Comparison of ENCODE assay signal across 15 cellular contexts in the genomic region with DNA sequence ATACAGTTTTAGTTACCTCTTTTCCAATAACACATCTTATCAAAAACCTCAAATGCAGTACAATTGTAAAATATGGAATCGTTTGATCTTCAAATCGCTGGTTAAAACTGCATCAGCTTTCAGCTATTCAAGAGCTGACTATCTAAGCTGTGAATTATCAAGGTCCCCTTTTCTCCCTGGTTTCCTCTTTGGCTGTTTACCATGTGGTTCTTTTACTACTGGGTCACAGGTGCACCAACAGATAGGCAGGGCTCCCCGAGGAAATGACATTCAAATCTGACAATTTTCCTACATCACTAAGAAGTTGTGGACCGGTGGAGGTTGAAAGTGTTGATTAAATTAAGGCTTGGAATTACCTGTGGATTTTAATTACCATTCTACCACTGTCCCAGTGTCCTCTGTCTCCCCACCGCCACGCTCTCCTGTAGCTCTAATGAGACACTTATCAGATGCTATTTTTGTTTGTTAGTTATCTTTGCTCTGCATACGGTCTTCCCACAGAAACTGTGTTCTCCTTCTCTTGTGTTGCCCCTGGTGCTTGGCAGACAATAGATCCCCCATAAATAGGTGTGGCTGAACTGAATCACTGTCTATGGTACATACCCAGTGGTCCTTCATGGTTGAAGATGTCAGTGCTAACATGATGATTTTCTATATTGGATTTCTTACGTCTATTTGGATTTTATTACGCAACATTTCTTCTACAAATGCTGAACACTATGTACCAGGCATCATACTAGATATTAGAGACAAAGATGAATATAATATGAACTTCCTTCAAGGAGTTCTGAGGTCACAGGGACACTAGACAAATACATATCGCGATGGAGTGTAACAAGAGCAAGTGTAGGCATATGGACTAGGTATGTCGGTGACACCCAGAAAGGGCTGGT.
"Had no signal": no experiment of that assay in that cellular context is flagged by ENCODE, and none has a peak within 500 bp of the region (broad histone marks: within the 10 kb centered on the region; RNA-seq: fewer than 3 reads in every experiment).

No MANE protein-coding gene starts in this region.

- H3K27ac Mint-ChIP-seq: activated naive CD8-positive, alpha-beta T cell treated with anti-CD3 and anti-CD28 coated beads, Interleukin-2, amount 50 U/mL, for 24 hours had no signal

- H3K27me3 ChIP-seq: dorsolateral prefrontal cortex, ovary, testis had no signal

- H3K4me3 Mint-ChIP-seq: activated naive CD8-positive, alpha-beta T cell treated with anti-CD3 and anti-CD28 coated beads, Interleukin-2, amount 50 U/mL, for 24 hours; neural crest cell; stimulated activated naive CD8-positive, alpha-beta T cell treated with anti-CD3 and anti-CD28 coated beads, Interleukin-15, amount 100 ng/mL, for 72 hours had no signal

- H3K4me1 ChIP-seq: foreskin keratinocyte had no signal

- DNase-seq: activated CD4-positive, alpha-beta T cell treated with anti-CD3 and anti-CD28 coated beads for 4 hours; activated effector memory CD4-positive, alpha-beta T cell treated with anti-CD3 and anti-CD28 coated beads, Interleukin-2, amount 50 U/mL, for 16 hours; activated naive CD8-positive, alpha-beta T cell treated with anti-CD3 and anti-CD28 coated beads, Interleukin-2, amount 50 U/mL, for 24 hours; dorsolateral prefrontal cortex; foreskin keratinocyte; head of caudate nucleus; left ventricle myocardium superior; ovary; stimulated activated CD4-positive, alpha-beta T cell treated with anti-CD3 and anti-CD28 coated beads, Interleukin-4, amount 100 ng/mL, for 1 hour; stimulated activated CD8-positive, alpha-beta memory T cell treated with anti-CD3 and anti-CD28 coated beads, Interleukin-4, amount 100 ng/mL, for 48 hours; stimulated activated naive CD8-positive, alpha-beta T cell treated with anti-CD3 and anti-CD28 coated beads, Interleukin-15, amount 100 ng/mL, for 72 hours; testis; WERI-Rb-1 had no signal

- H3K27me3 Mint-ChIP-seq: activated naive CD8-positive, alpha-beta T cell treated with anti-CD3 and anti-CD28 coated beads, Interleukin-2, amount 50 U/mL, for 24 hours; stimulated activated naive CD8-positive, alpha-beta T cell treated with anti-CD3 and anti-CD28 coated beads, Interleukin-15, amount 100 ng/mL, for 72 hours had no signal

- H3K4me3 ChIP-seq: dorsolateral prefrontal cortex, ovary, testis had no signal

- H3K27ac ChIP-seq: dorsolateral prefrontal cortex, foreskin keratinocyte, ovary, testis, WERI-Rb-1 had no signal

- FAIRE-seq: astrocyte had no signal

- H3K36me3 ChIP-seq: ovary, WERI-Rb-1 had no signal

- H3K4me1 Mint-ChIP-seq: neural crest cell had no signal

- H3K9me3 ChIP-seq: ovary, testis had no signal

- ATAC-seq: activated naive CD8-positive, alpha-beta T cell treated with anti-CD3 and anti-CD28 coated beads, Interleukin-2, amount 50 U/mL, for 24 hours; foreskin keratinocyte; left ventricle myocardium superior; stimulated activated naive CD8-positive, alpha-beta T cell treated with anti-CD3 and anti-CD28 coated beads, Interleukin-15, amount 100 ng/mL, for 72 hours had no signal
